ENCODE assay signal across 12 cellular contexts in the genomic region with DNA sequence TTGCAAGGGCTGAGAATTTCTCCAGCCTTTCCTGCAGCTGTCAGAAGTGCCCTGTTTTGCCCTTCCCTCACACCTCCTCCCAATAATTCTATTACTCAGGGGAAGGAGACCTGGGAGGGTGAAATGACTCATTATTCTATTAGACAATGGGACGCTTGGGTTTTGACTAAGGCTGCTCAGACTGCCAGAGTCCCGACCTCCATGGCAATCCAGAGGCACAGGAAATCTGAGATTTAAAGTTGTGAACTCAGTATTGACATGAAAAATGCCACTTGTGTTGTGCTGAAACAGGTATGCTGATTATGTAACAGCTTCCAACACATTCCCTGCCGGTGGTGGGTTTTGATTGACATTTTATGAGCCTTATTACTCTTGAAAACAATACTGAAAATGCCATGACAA.
DNase-seq lines count a peak whose midpoint lies in the region; FAIRE-seq and TF ChIP-seq lines count a peak whose summit lies in the region.
"Had no signal": no experiment of that assay in that cellular context is flagged by ENCODE, and none has a peak within 500 bp of the region (broad histone marks: within the 10 kb centered on the region; RNA-seq: fewer than 3 reads in every experiment).

No MANE protein-coding gene starts in this region.

- H3K36me3 ChIP-seq in skeletal muscle satellite cell (ENCODE audit: insufficient read depth, low read length) (no peaks in the 10 kb centered on the region), kidney (ENCODE audit: control insufficient read depth in 1 of 2, insufficient read depth in 2 of 2, low read length in 2 of 2) (no peaks in the 10 kb centered on the region)
- H3K36me3 ChIP-seq: neutrophil had no signal

- H3K4me3 ChIP-seq in skeletal muscle satellite cell (ENCODE audit: low read length) (no peak overlapping the region), kidney (ENCODE audit: low read length in 2 of 2) (no peak overlapping the region)

- H3K27ac ChIP-seq in kidney (ENCODE audit: low read depth in 2 of 2, low read length in 2 of 2) = no peak overlapping the region
- H3K27ac ChIP-seq: KMS-11, neutrophil had no signal

- no peaks in the 10 kb centered on the region for H3K27me3 ChIP-seq in skeletal muscle satellite cell (ENCODE audit: control insufficient read depth, insufficient read depth, low read length)
- H3K27me3 ChIP-seq: neutrophil had no signal

- no peak for TF ChIP-seq CTCF in kidney (IDR thresholded peaks at IDR 0.05; ENCODE audit: borderline replicate concordance, extremely low read depth, insufficient read depth)

- H3K9ac ChIP-seq in skeletal muscle satellite cell (ENCODE audit: low read depth, low read length) (no peak overlapping the region), kidney (ENCODE audit: low read length in 2 of 2) (no peak overlapping the region)
- H3K9ac ChIP-seq: KMS-11 had no signal

- peak; percentile 54 for DNase-seq in HS-5 (ENCODE audit: low read depth)
- peak; percentile 29 for DNase-seq in SW480 (ENCODE audit: low spot score)
- peak; percentile 52 for DNase-seq in iPS-NIHi11 (ENCODE audit: low spot score)
- no peak for DNase-seq in DMS79 treated with DMSO at 0.1 percent for 48 hours (lab: John Stamatoyannopoulos, UW)
- no peak for DNase-seq in kidney
- DNase-seq in cortex of kidney (lab: John Stamatoyannopoulos, UW) = no peak
- DNase-seq: stimulated activated CD4-positive, alpha-beta T cell treated with anti-CD3 and anti-CD28 coated beads, Interleukin-1b, Interleukin-23, amount 100 ng/mL, for 48 hours; stimulated activated naive CD8-positive, alpha-beta T cell treated with anti-CD3 and anti-CD28 coated beads, Interleukin-15, amount 100 ng/mL, for 72 hours had no signal

- H3K4me1 ChIP-seq in skeletal muscle satellite cell (ENCODE audit: control insufficient read depth, insufficient read depth, low read length) (peaks cover 11% of the 10 kb centered on the region), kidney (ENCODE audit: control insufficient read depth in 1 of 2, insufficient read depth in 1 of 2, low read depth in 1 of 2, low read length in 2 of 2) (no peaks in the 10 kb centered on the region)

- no peak for FAIRE-seq in kidney (lab: Jason Lieb, UNC)
- FAIRE-seq: islet of Langerhans had no signal

- intact Hi-C loops in kidney (cut with DNase I) = no loop called here

- H3K9me3 ChIP-seq in skeletal muscle satellite cell (replicated peaks; ENCODE audit: low read length) = no peaks in the 10 kb centered on the region
- no peaks in the 10 kb centered on the region for H3K9me3 ChIP-seq in kidney (ENCODE audit: control insufficient read depth in 1 of 2, low read length in 2 of 2)
- H3K9me3 ChIP-seq: neutrophil had no signal

- peak overlapping the region; percentile 22 for H3K4me2 ChIP-seq in skeletal muscle satellite cell (ENCODE audit: low read length)
- H3K4me2 ChIP-seq: KMS-11 had no signal

Comparison
In these comparisons a context has a peak if more than half of its experiments do, and no peak if none do; other contexts are left out.
1. DNase-seq: peak in HS-5 (single experiment), SW480 (single experiment) and iPS-NIHi11 (single experiment); none in DMS79 treated with DMSO at 0.1 percent for 48 hours (single experiment), kidney (single experiment) and cortex of kidney (single experiment).